10 cellular contexts compared by ENCODE assay signal in the genomic region with DNA sequence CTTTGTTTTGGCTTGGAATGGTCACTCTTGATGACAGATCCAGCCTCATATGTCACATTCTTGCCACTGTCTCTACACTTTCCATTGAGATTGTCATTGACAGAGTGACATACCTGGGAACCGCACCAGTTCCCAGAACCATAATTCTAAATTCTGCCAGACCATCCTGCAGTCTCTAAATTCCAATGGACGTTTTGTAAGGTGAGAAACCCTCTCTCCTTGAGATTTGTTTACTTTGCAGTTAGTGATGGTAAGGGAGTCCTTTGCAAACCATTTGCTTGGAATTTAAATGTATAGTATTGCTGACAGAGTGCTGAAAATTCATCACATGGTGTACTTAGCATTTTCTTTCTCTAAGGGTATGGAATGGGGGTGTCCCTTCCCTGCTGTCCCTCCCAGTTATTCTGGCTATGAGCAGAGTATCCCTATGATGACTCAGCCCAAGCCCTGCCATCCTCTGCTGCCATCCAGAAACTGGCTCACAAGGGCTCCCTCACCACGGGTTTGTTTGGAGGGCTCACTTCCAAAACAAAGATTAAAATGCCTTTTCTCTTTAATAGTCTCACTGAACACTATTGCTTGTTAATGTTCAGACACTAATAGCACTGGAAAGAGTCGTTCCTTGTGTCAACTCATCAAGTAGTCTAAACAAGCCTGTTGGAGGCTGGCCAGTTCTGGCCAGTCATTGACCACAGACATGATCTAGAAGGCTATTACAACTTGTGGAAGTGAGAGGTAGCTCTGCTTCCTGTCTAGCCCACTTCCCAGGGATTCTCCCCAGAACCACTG.
DNase-seq lines count a peak whose midpoint lies in the region; ATAC-seq, FAIRE-seq and TF ChIP-seq lines count a peak whose summit lies in the region.
"Had no signal": no experiment of that assay in that cellular context is flagged by ENCODE, and none has a peak within 500 bp of the region (broad histone marks: within the 10 kb centered on the region; RNA-seq: fewer than 3 reads in every experiment).

No MANE protein-coding gene starts in this region.

- TF ChIP-seq CTCF in cardiac muscle cell (IDR thresholded peaks at IDR 0.05; ENCODE audit: low read depth, low read length) (no peak), adrenal gland (IDR thresholded peaks at IDR 0.05) (no peak), kidney (IDR thresholded peaks at IDR 0.05; ENCODE audit: borderline replicate concordance, extremely low read depth, insufficient read depth) (no peak), upper lobe of right lung (IDR thresholded peaks at IDR 0.05) (no peak), gastrocnemius medialis (IDR thresholded peaks at IDR 0.05 in 4 of 5, conservative IDR thresholded peaks at IDR 0.05 in 1 of 5) (no peak), GM20000 (IDR thresholded peaks at IDR 0.05; ENCODE audit: extremely low read depth, missing control alignments) (no peak)

- H3K79me2 ChIP-seq in Karpas-422 (ENCODE audit: low read length) = no peaks in the 10 kb centered on the region

- DNase-seq in cardiac muscle cell (ENCODE audit: low read depth in 1 of 2, low spot score in 1 of 2) (peak; percentile 38 to 95), left ventricle myocardium superior (no peak), adrenal gland (peak in 5 of 7 donors; percentile 11 to 51 (median 24)), kidney (peak; percentile 84), upper lobe of right lung (peak; percentile 72), gastrocnemius medialis (no peak), Karpas-422 (no peak), GM20000 (ENCODE audit: low spot score) (no peak)
- DNase-seq: NCI-H1694 treated with DMSO at 0.1 percent for 48 hours had no signal

- H2AFZ ChIP-seq in Karpas-422 (ENCODE audit: low read length) = no peak overlapping the region

- FAIRE-seq in kidney (lab: Jason Lieb, UNC) = no peak

- no peaks in the 10 kb centered on the region for H3K4me1 ChIP-seq in cardiac muscle cell (ENCODE audit: low read depth)
- H3K4me1 ChIP-seq in adrenal gland (replicated peaks in 1 of 2) = no peaks in the 10 kb centered on the region
- peaks cover 0 to 6% of the 10 kb centered on the region in 2 donors for H3K4me1 ChIP-seq in kidney (ENCODE audit: control insufficient read depth in 1 of 2, insufficient read depth in 1 of 2, low read depth in 1 of 2, low read length in 2 of 2)
- H3K4me1 ChIP-seq in upper lobe of right lung = no peaks in the 10 kb centered on the region
- no peaks in the 10 kb centered on the region for H3K4me1 ChIP-seq in gastrocnemius medialis
- H3K4me1 ChIP-seq in Karpas-422 (ENCODE audit: low read length) = no peaks in the 10 kb centered on the region
- H3K4me1 ChIP-seq: BLaER1 had no signal

- 29 to 47% (median 44%) methylated on average over 4 of the region's 4 CpGs for WGBS in adrenal gland, 4 donors

- H3K9ac ChIP-seq in kidney (ENCODE audit: low read length in 2 of 2) = no peak overlapping the region
- H3K9ac ChIP-seq in Karpas-422 (ENCODE audit: low read length) = no peak overlapping the region
- H3K9ac ChIP-seq: BLaER1 had no signal

- TF ChIP-seq POLR2A in adrenal gland (IDR thresholded peaks at IDR 0.05) = no peak
- no peak for TF ChIP-seq POLR2A in gastrocnemius medialis (IDR thresholded peaks at IDR 0.05)

- no peaks in the 10 kb centered on the region for H3K36me3 ChIP-seq in cardiac muscle cell
- H3K36me3 ChIP-seq in adrenal gland (replicated peaks in 1 of 2) = no peaks in the 10 kb centered on the region
- H3K36me3 ChIP-seq in kidney (ENCODE audit: control insufficient read depth in 1 of 2, insufficient read depth in 2 of 2, low read length in 2 of 2) = no peaks in the 10 kb centered on the region
- H3K36me3 ChIP-seq in upper lobe of right lung = no peaks in the 10 kb centered on the region
- no peaks in the 10 kb centered on the region for H3K36me3 ChIP-seq in gastrocnemius medialis
- no peaks in the 10 kb centered on the region for H3K36me3 ChIP-seq in Karpas-422 (ENCODE audit: insufficient read depth, low read length)
- H3K36me3 ChIP-seq: BLaER1 had no signal

- H3K9me3 ChIP-seq in cardiac muscle cell (ENCODE audit: low read depth) (no peaks in the 10 kb centered on the region), adrenal gland (replicated peaks in 1 of 3) (no peaks in the 10 kb centered on the region), kidney (ENCODE audit: control insufficient read depth in 1 of 2, low read length in 2 of 2) (no peaks in the 10 kb centered on the region), upper lobe of right lung (no peaks in the 10 kb centered on the region), gastrocnemius medialis (no peaks in the 10 kb centered on the region), Karpas-422 (ENCODE audit: low read length) (no peaks in the 10 kb centered on the region)
- H3K9me3 ChIP-seq: BLaER1 had no signal

- in situ Hi-C loops in gastrocnemius medialis (cut with MboI; ENCODE audit: low sequenced_read_pairs in 4 of 4) = no loop called here

- ATAC-seq in left ventricle myocardium superior = no peak
- ATAC-seq in upper lobe of right lung = peak; percentile 73
- no peak for ATAC-seq in gastrocnemius medialis

- intact Hi-C loops in left ventricle myocardium superior (cut with micrococcal nuclease) (no loop called here), adrenal gland (cut with DNase I) (no loop called here), kidney (cut with DNase I) (no loop called here), upper lobe of right lung (cut with DNase I) (no loop called here), gastrocnemius medialis (cut with DNase I; ENCODE audit: low total_unique reads) (no loop called here)

- H3K4me2 ChIP-seq in Karpas-422 (ENCODE audit: low read depth, low read length, poor library complexity, severe bottlenecking) = no peak overlapping the region
- H3K4me2 ChIP-seq: BLaER1 had no signal

- H3K4me3 ChIP-seq in cardiac muscle cell (no peak overlapping the region), adrenal gland (no peak overlapping the region), kidney (ENCODE audit: low read length in 2 of 2) (no peak overlapping the region), upper lobe of right lung (no peak overlapping the region), gastrocnemius medialis (no peak overlapping the region), Karpas-422 (ENCODE audit: low read length) (no peak overlapping the region)
- H3K4me3 ChIP-seq: BLaER1 had no signal

- no peaks in the 10 kb centered on the region for H3K9me2 ChIP-seq in Karpas-422 (replicated peaks; ENCODE audit: insufficient read depth, low read length)

- H3K27me3 ChIP-seq in cardiac muscle cell (no peaks in the 10 kb centered on the region), adrenal gland (no peaks in the 10 kb centered on the region), upper lobe of right lung (no peaks in the 10 kb centered on the region), gastrocnemius medialis (no peaks in the 10 kb centered on the region), Karpas-422 (ENCODE audit: low read length) (no peaks in the 10 kb centered on the region)
- H3K27me3 ChIP-seq: BLaER1 had no signal

- H4K20me1 ChIP-seq in Karpas-422 (ENCODE audit: insufficient read depth, low read depth, low read length) = no peaks in the 10 kb centered on the region
- H4K20me1 ChIP-seq: BLaER1 had no signal

- H3K27ac ChIP-seq in cardiac muscle cell = no peak overlapping the region
- no peak overlapping the region for H3K27ac ChIP-seq in adrenal gland
- no peak overlapping the region for H3K27ac ChIP-seq in kidney (ENCODE audit: low read depth in 2 of 2, low read length in 2 of 2)
- no peak overlapping the region for H3K27ac ChIP-seq in upper lobe of right lung
- no peak overlapping the region for H3K27ac ChIP-seq in gastrocnemius medialis
- H3K27ac ChIP-seq in Karpas-422 (ENCODE audit: low read length) = no peak overlapping the region
- H3K27ac ChIP-seq: BLaER1 had no signal

Comparison
In these comparisons a context has a peak if more than half of its experiments do, and no peak if none do; other contexts are left out.
1. DNase-seq: peak in cardiac muscle cell (2 of 2), adrenal gland (5 of 7), kidney (single experiment) and upper lobe of right lung (single experiment); none in left ventricle myocardium superior (single experiment), gastrocnemius medialis (0 of 2), Karpas-422 (single experiment) and GM20000 (single experiment).